Comparison of ENCODE assay signal across 9 cellular contexts in genomic region chr1:100455478-100456072, GRCh38.
A peak's percentile ranks its signal among the peaks of the same experiment; 100 is the strongest.
DNase-seq lines count a peak whose midpoint lies in the region; ATAC-seq, FAIRE-seq and TF ChIP-seq lines count a peak whose summit lies in the region.
"Had no signal": no experiment of that assay in that cellular context is flagged by ENCODE, and none has a peak within 500 bp of the region (broad histone marks: within the 10 kb centered on the region; RNA-seq: fewer than 3 reads in every experiment).

No MANE protein-coding gene starts in this region.

- no peak overlapping the region for H3K4me3 Mint-ChIP-seq in H9
- H3K4me3 Mint-ChIP-seq in activated CD4-positive, alpha-beta memory T cell treated with anti-CD3 and anti-CD28 coated beads for 36 hours, result no peak overlapping the region

- ATAC-seq in HepG2 (no peak), GM19351 (IDR thresholded peaks at IDR 0.05; ENCODE audit: unreplicated experiment) (no peak)

- H4K20me1 ChIP-seq in H9 (ENCODE audit: control insufficient read depth, insufficient read depth, insufficient read length) (no peaks in the 10 kb centered on the region), HepG2 (ENCODE audit: insufficient read depth, low read length) (no peaks in the 10 kb centered on the region)

- H3K27me3 Mint-ChIP-seq in H9 (ENCODE audit: low read depth), result no peaks in the 10 kb centered on the region
- no peaks in the 10 kb centered on the region for H3K27me3 Mint-ChIP-seq in activated CD4-positive, alpha-beta memory T cell treated with anti-CD3 and anti-CD28 coated beads for 36 hours

- peak; percentile 51 for DNase-seq in CD1c-positive myeloid dendritic cell (ENCODE audit: extremely low spot score)
- DNase-seq in H9, result no peak
- no peak for DNase-seq in activated CD4-positive, alpha-beta memory T cell treated with anti-CD3 and anti-CD28 coated beads for 36 hours
- DNase-seq in HepG2 (ENCODE audit: low spot score), result no peak
- DNase-seq in anterior cingulate cortex (lab: John Stamatoyannopoulos, UW), result no peak
- DNase-seq in HPDE6-E6E7 (ENCODE audit: extremely low spot score), result no peak
- DNase-seq in neuronal stem cell (ENCODE audit: low spot score), result no peak
- DNase-seq: activated T-cell treated with anti-CD3 and anti-CD28 coated beads for 4 hours had no signal

- POLR2A ChIA-PET in activated CD4-positive, alpha-beta memory T cell treated with anti-CD3 and anti-CD28 coated beads for 36 hours (lab: Charles Lee), result interaction anchor here (1.7 kb wide), 1 partner anchor 102 kb away, joined by 6 read pairs; no protein-coding TSS in a partner anchor
- POLR2A ChIA-PET in HepG2 (lab: Yijun Ruan, JAX), result no interaction called here

- no peak for TF ChIP-seq POLR2A in HepG2 (IDR thresholded peaks at IDR 0.05; ENCODE audit: insufficient read depth in 1 of 2, low read depth in 2 of 2, low read length in 2 of 2)

- no peaks in the 10 kb centered on the region for H3K4me1 ChIP-seq in H9 (ENCODE audit: insufficient read depth, low read length)
- H3K4me1 ChIP-seq in HepG2 (ENCODE audit: insufficient read depth, low read length), result peaks cover 20% of the 10 kb centered on the region
- H3K4me1 ChIP-seq in neuronal stem cell (ENCODE audit: control insufficient read depth in 2 of 2, insufficient read depth in 1 of 2, low read depth in 1 of 2, low read length in 2 of 2), result peaks cover 1 to 11% of the 10 kb centered on the region in 2 donors

- no peak overlapping the region for H3K14ac ChIP-seq in H9 (ENCODE audit: insufficient read depth, low read length)
- H3K14ac ChIP-seq in neuronal stem cell (ENCODE audit: low read length), result no peak overlapping the region

- no peak for FAIRE-seq in HepG2 (lab: Jason Lieb, UNC)

- H3K27ac Mint-ChIP-seq in H9, result no peak overlapping the region
- H3K27ac Mint-ChIP-seq in activated CD4-positive, alpha-beta memory T cell treated with anti-CD3 and anti-CD28 coated beads for 36 hours, result peak overlapping the region; percentile 64

- H2BK12ac ChIP-seq in H9 (ENCODE audit: insufficient read length, low read depth, low read length), result no peak overlapping the region
- H2BK12ac ChIP-seq in neuronal stem cell (ENCODE audit: low read length), result no peak overlapping the region

- H3K79me1 ChIP-seq in H9 (ENCODE audit: insufficient read depth, low read depth, low read length, poor library complexity, severe bottlenecking) (no peaks in the 10 kb centered on the region), neuronal stem cell (ENCODE audit: low read depth, low read length) (no peaks in the 10 kb centered on the region)

- no peak overlapping the region for H3K9ac ChIP-seq in H9 (ENCODE audit: extremely low read depth, insufficient read length, low read length)
- H3K9ac ChIP-seq in HepG2 (ENCODE audit: insufficient read depth, low read depth, low read length), result no peak overlapping the region
- no peak overlapping the region for H3K9ac ChIP-seq in neuronal stem cell (ENCODE audit: low read depth, low read length, poor library complexity)

- no TSS peak for BruUV-seq in HepG2 (replicated peaks; lab: Mats Ljungman, UMichigan)

- in situ Hi-C loops in HepG2 (cut with HindIII; ENCODE audit: extremely low pct_ligation_motif_present, low pct_unique_long_range_greater_than_20kb), result loop anchor here (5.0 to 10.0 kb wide), 3 partner anchors 191 to 641 kb away; partner anchors contain the start of gene RTCA

- H4K5ac ChIP-seq in H9 (ENCODE audit: insufficient read length, low read depth, low read length), result no peak overlapping the region

- no peaks in the 10 kb centered on the region; a peak in 1 of 7 replicates for H3K36me3 Mint-ChIP-seq in H9 (ENCODE audit: insufficient read depth in 1 of 3, low read depth in 3 of 3)
- peaks cover 9% of the 10 kb centered on the region for H3K36me3 Mint-ChIP-seq in activated CD4-positive, alpha-beta memory T cell treated with anti-CD3 and anti-CD28 coated beads for 36 hours

- no peaks in the 10 kb centered on the region for H3K36me3 ChIP-seq in HepG2 (replicated peaks in 1 of 2; ENCODE audit: control insufficient read depth in 1 of 2, insufficient read depth in 2 of 2, low read length in 2 of 2)
- H3K36me3 ChIP-seq in neuronal stem cell (replicated peaks in 1 of 2; ENCODE audit: control insufficient read depth in 2 of 2, insufficient read depth in 2 of 2, low read length in 2 of 2), result peaks cover 0 to 10% of the 10 kb centered on the region in 2 donors

- no peak overlapping the region for H2BK5ac ChIP-seq in H9 (ENCODE audit: insufficient read length, low read length)
- no peak overlapping the region for H2BK5ac ChIP-seq in neuronal stem cell (ENCODE audit: low read length)

- intact Hi-C loops in activated CD4-positive, alpha-beta memory T cell treated with anti-CD3 and anti-CD28 coated beads for 36 hours (cut with micrococcal nuclease), result loop anchor here (10.0 kb wide), 1 partner anchor 491 kb away; the partner anchor contains the start of gene SLC35A3
- intact Hi-C loops in HepG2 (cut with micrococcal nuclease; ENCODE audit: unreplicated experiment), result loop anchor here (5.0 kb wide), 3 partner anchors 103 to 323 kb away; partner anchors contain the start of genes CDC14A, RTCA, SASS6 and TRMT13

- H3K4me2 ChIP-seq in H9 (ENCODE audit: insufficient read depth, insufficient read length, low read length) (no peak overlapping the region), HepG2 (ENCODE audit: low read depth, low read length) (no peak overlapping the region), neuronal stem cell (ENCODE audit: insufficient read depth, low read length, poor library complexity, severe bottlenecking) (no peak overlapping the region)

- no peak for TF ChIP-seq RAD21 in HepG2 (CRISPR knock-in tag; IDR thresholded peaks at IDR 0.05)

- CTCF ChIA-PET in activated CD4-positive, alpha-beta memory T cell treated with anti-CD3 and anti-CD28 coated beads for 36 hours (lab: Charles Lee), result interaction anchor here (0.6 to 3.7 kb wide), 39 partner anchors 9 to 611 kb away, joined by 3 to 25 read pairs (median 5); partner anchors contain the start of genes CDC14A, DBT and RTCA
- CTCF ChIA-PET in HepG2 (lab: Yijun Ruan, JAX; ENCODE audit: low intra/inter-chr PET ratio, low total read pairs), result interaction anchor here (1.9 kb wide), 1 partner anchor 413 kb away, joined by 9 read pairs; no protein-coding TSS in a partner anchor

- H4K91ac ChIP-seq in H9 (ENCODE audit: insufficient read length, low read depth, low read length), result no peak overlapping the region
- no peak overlapping the region for H4K91ac ChIP-seq in neuronal stem cell (ENCODE audit: low read depth, low read length, poor library complexity)

- TF ChIP-seq EP300 in HepG2 (IDR thresholded peaks at IDR 0.05; ENCODE audit: low read depth in 2 of 2, low read length in 2 of 2) (no peak), HepG2 (CRISPR knock-in tag; IDR thresholded peaks at IDR 0.05; ENCODE audit: borderline replicate concordance) (no peak)

- no peak overlapping the region for H2AK5ac ChIP-seq in H9 (ENCODE audit: insufficient read length, low read length)
- no peak overlapping the region for H2AK5ac ChIP-seq in neuronal stem cell (ENCODE audit: low read depth, low read length)

- H3T11ph ChIP-seq in H9 (ENCODE audit: low read length), result no peak overlapping the region

- peaks cover 13 to 18% of the 10 kb centered on the region in 2 experiments for H3K4me1 Mint-ChIP-seq in H9
- peaks cover 67% of the 10 kb centered on the region for H3K4me1 Mint-ChIP-seq in activated CD4-positive, alpha-beta memory T cell treated with anti-CD3 and anti-CD28 coated beads for 36 hours (ENCODE audit: low read depth)

- no peaks in the 10 kb centered on the region for H3K23me2 ChIP-seq in H9 (ENCODE audit: insufficient read length, low read depth, low read length, poor library complexity, severe bottlenecking)

- H2BK15ac ChIP-seq in H9 (ENCODE audit: low read depth, low read length) (no peak overlapping the region), neuronal stem cell (ENCODE audit: low read length) (no peak overlapping the region)

- H3K27ac ChIP-seq in H9 (ENCODE audit: insufficient read length, low read depth, low read length) (no peak overlapping the region), HepG2 (ENCODE audit: extremely low read length, insufficient read depth, low read length) (no peak overlapping the region), neuronal stem cell (replicated peaks; ENCODE audit: low read length) (no peak overlapping the region)

- H3K9me3 ChIP-seq in H9 (ENCODE audit: control insufficient read depth, low read depth, low read length), result no peaks in the 10 kb centered on the region
- H3K9me3 ChIP-seq in HepG2 (ENCODE audit: low read length), result no peaks in the 10 kb centered on the region
- no peaks in the 10 kb centered on the region for H3K9me3 ChIP-seq in neuronal stem cell (replicated peaks in 1 of 2; ENCODE audit: control insufficient read depth in 2 of 2, insufficient read depth in 1 of 2, low read depth in 1 of 2, low read length in 2 of 2)

- H3K4ac ChIP-seq in H9 (ENCODE audit: low read depth, low read length) (no peak overlapping the region), neuronal stem cell (ENCODE audit: low read length) (no peak overlapping the region)

- H3K4me3 ChIP-seq in HepG2 (replicated peaks in 1 of 3; ENCODE audit: insufficient read depth in 1 of 3, low read depth in 2 of 3, low read length in 3 of 3) (no peak overlapping the region), neuronal stem cell (ENCODE audit: low read length in 2 of 2) (no peak overlapping the region)

- no peak overlapping the region for H3K56ac ChIP-seq in H9 (ENCODE audit: insufficient read length, low read depth, low read length)

- no peak overlapping the region for H4K8ac ChIP-seq in H9 (replicated peaks; ENCODE audit: insufficient read length, low read depth, low read length)
- no peak overlapping the region for H4K8ac ChIP-seq in neuronal stem cell (ENCODE audit: low read depth, low read length)

- H3K18ac ChIP-seq in H9 (ENCODE audit: insufficient read length, low read depth, low read length), result no peak overlapping the region
- no peak overlapping the region for H3K18ac ChIP-seq in neuronal stem cell (ENCODE audit: low read length)

- no peaks in the 10 kb centered on the region for H3K9me3 Mint-ChIP-seq in H9
- no peaks in the 10 kb centered on the region for H3K9me3 Mint-ChIP-seq in activated CD4-positive, alpha-beta memory T cell treated with anti-CD3 and anti-CD28 coated beads for 36 hours

- H2BK120ac ChIP-seq in H9 (ENCODE audit: low read depth, low read length, poor library complexity, severe bottlenecking) (no peak overlapping the region), neuronal stem cell (ENCODE audit: low read depth, low read length) (no peak overlapping the region)

- H3K27me3 ChIP-seq in H9 (ENCODE audit: insufficient read depth, low read length), result no peaks in the 10 kb centered on the region; the same call in 1 of the 2 replicates
- H3K27me3 ChIP-seq in HepG2 (ENCODE audit: control insufficient read depth in 1 of 2, insufficient read depth in 2 of 2, low read length in 2 of 2), result no peaks in the 10 kb centered on the region
- H3K27me3 ChIP-seq in neuronal stem cell (ENCODE audit: control insufficient read depth in 3 of 3, insufficient read depth in 3 of 3, low read depth in 1 of 3, low read length in 3 of 3), result no peaks in the 10 kb centered on the region

- H3K79me2 ChIP-seq in H9 (ENCODE audit: insufficient read depth, low read length) (no peaks in the 10 kb centered on the region), HepG2 (ENCODE audit: insufficient read depth, low read length) (no peaks in the 10 kb centered on the region)

- no peak overlapping the region for H2AFZ ChIP-seq in H9 (ENCODE audit: low read length)
- no peak overlapping the region for H2AFZ ChIP-seq in HepG2 (ENCODE audit: low read length)
- H2AFZ ChIP-seq in neuronal stem cell (ENCODE audit: low read length), result no peak overlapping the region

- no peak overlapping the region for H3K23ac ChIP-seq in H9 (ENCODE audit: insufficient read length, low read depth, low read length)
- no peak overlapping the region for H3K23ac ChIP-seq in neuronal stem cell (ENCODE audit: low read depth, low read length, poor library complexity)

- H2BK20ac ChIP-seq in H9 (ENCODE audit: low read depth, low read length, poor library complexity, severe bottlenecking), result no peak overlapping the region

- peak; percentile 66 for TF ChIP-seq CTCF in H9 (conservative IDR thresholded peaks at IDR 0.05)
- TF ChIP-seq CTCF in HepG2 (CRISPR knock-in tag; IDR thresholded peaks at IDR 0.05), result peak; percentile 27
